Comparison of ENCODE assay signal across 19 cellular contexts in genomic region chr1:211420845-211421454, GRCh38.
DNase-seq lines count a peak whose midpoint lies in the region; ATAC-seq and TF ChIP-seq lines count a peak whose summit lies in the region.
"Had no signal": no experiment of that assay in that cellular context is flagged by ENCODE, and none has a peak within 500 bp of the region (broad histone marks: within the 10 kb centered on the region; RNA-seq: fewer than 3 reads in every experiment).

No MANE protein-coding gene starts in this region.

- POLR2A ChIA-PET in WTC11 (lab: Charles Lee) = no interaction called here

- H3K36me3 Mint-ChIP-seq in HFFc6 (ENCODE audit: low read depth) = no peaks in the 10 kb centered on the region
- H3K36me3 Mint-ChIP-seq in WTC11 = peaks cover 7% of the 10 kb centered on the region

- intact Hi-C loops in left cardiac atrium (cut with DNase I) = no loop called here

- no peak for TF ChIP-seq CTCF in AG10803 (conservative IDR thresholded peaks at IDR 0.05; ENCODE audit: low read length)
- no peak for TF ChIP-seq CTCF in HFFc6 (IDR thresholded peaks at IDR 0.05)
- TF ChIP-seq CTCF in WTC11 (IDR thresholded peaks at IDR 0.05) = no peak
- TF ChIP-seq CTCF in fibroblast of the aortic adventitia (IDR thresholded peaks at IDR 0.05; ENCODE audit: insufficient read depth, low read length) = no peak

- H3K9me3 Mint-ChIP-seq in HFFc6 (no peaks in the 10 kb centered on the region), WTC11 (peaks cover 4% of the 10 kb centered on the region; the same call in 1 of the 2 replicates)
- H3K9me3 Mint-ChIP-seq: activated T-cell treated with anti-CD3 and anti-CD28 coated beads, Interleukin-2, amount 50 U/mL, for 72 hours had no signal

- ATAC-seq in WTC11 (no peak), left cardiac atrium (no peak), GM21390 (IDR thresholded peaks at IDR 0.05; ENCODE audit: unreplicated experiment) (no peak)
- ATAC-seq: activated CD8-positive, alpha-beta T cell treated with anti-CD3 and anti-CD28 coated beads, Interleukin-2, amount 10 ng/mL, durations not matched to agents 7 days and 5 days; gastrocnemius medialis; left ventricle myocardium superior; pancreas; sciatic nerve had no signal

- CTCF ChIA-PET in WTC11 (lab: Charles Lee) = no interaction called here

- H3K4me3 Mint-ChIP-seq in HFFc6 (no peak overlapping the region), WTC11 (no peak overlapping the region)
- H3K4me3 Mint-ChIP-seq: activated CD8-positive, alpha-beta T cell treated with anti-CD3 and anti-CD28 coated beads, Interleukin-2, amount 10 ng/mL, durations not matched to agents 7 days and 5 days had no signal

- H3K4me3 ChIP-seq in AG10803 (ENCODE audit: low read length) = no peak overlapping the region
- no peak overlapping the region for H3K4me3 ChIP-seq in fibroblast of the aortic adventitia (ENCODE audit: low read depth, low read length)
- H3K4me3 ChIP-seq: gastrocnemius medialis, pancreas, uterus had no signal

- H3K27me3 Mint-ChIP-seq in HFFc6 (ENCODE audit: insufficient read depth) (no peaks in the 10 kb centered on the region), WTC11 (ENCODE audit: low read depth) (peaks cover 9% of the 10 kb centered on the region)

- DNase-seq in AG10803 (ENCODE audit: low read depth) = peak; percentile 64
- peak; percentile 10 for DNase-seq in HFFc6
- DNase-seq in WTC11 (ENCODE audit: low spot score) = no peak
- peak; percentile 63 for DNase-seq in fibroblast of the aortic adventitia (ENCODE audit: low read depth)
- no peak for DNase-seq in left cardiac atrium
- DNase-seq in foreskin melanocyte = no peak
- no peak for DNase-seq in activated T-cell treated with anti-CD3 and anti-CD28 coated beads, Interleukin-2, amount 50 U/mL, for 1 hour
- DNase-seq: central memory CD4-positive, alpha-beta T cell; effector memory CD4-positive, alpha-beta T cell; gastrocnemius medialis; left ventricle myocardium superior; NCI-H1092 treated with DMSO at 0.1 percent for 48 hours; pancreas; uterus; WERI-Rb-1 had no signal

- no peak overlapping the region for H3K27ac Mint-ChIP-seq in HFFc6
- peak overlapping the region; percentile 1; the same call in 1 of the 2 replicates for H3K27ac Mint-ChIP-seq in WTC11
- H3K27ac Mint-ChIP-seq: activated CD8-positive, alpha-beta T cell treated with anti-CD3 and anti-CD28 coated beads, Interleukin-2, amount 10 ng/mL, durations not matched to agents 7 days and 5 days; activated T-cell treated with anti-CD3 and anti-CD28 coated beads, Interleukin-2, amount 50 U/mL, for 72 hours had no signal

- H3K4me1 Mint-ChIP-seq in HFFc6 (ENCODE audit: low read depth) (peaks cover 31% of the 10 kb centered on the region), WTC11 (peaks cover 22% of the 10 kb centered on the region)

TF ChIP-seq in WTC11, 78 proteins besides CTCF, POLR2A, EP300 and RAD21:
- TF ChIP-seq, protein P1, sequence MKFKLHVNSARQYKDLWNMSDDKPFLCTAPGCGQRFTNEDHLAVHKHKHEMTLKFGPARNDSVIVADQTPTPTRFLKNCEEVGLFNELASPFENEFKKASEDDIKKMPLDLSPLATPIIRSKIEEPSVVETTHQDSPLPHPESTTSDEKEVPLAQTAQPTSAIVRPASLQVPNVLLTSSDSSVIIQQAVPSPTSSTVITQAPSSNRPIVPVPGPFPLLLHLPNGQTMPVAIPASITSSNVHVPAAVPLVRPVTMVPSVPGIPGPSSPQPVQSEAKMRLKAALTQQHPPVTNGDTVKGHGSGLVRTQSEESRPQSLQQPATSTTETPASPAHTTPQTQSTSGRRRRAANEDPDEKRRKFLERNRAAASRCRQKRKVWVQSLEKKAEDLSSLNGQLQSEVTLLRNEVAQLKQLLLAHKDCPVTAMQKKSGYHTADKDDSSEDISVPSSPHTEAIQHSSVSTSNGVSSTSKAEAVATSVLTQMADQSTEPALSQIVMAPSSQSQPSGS (CRISPR knock-in tag; IDR thresholded peaks at IDR 0.05; ENCODE audit: borderline replicate concordance, low read depth) = no peak
- TF ChIP-seq NR3C1 (CRISPR knock-in tag; conservative IDR thresholded peaks at IDR 0.05; ENCODE audit: low read depth) (no peak), ZBTB21 (CRISPR knock-in tag; IDR thresholded peaks at IDR 0.05; ENCODE audit: borderline replicate concordance) (no peak), ZNF396 (CRISPR knock-in tag; IDR thresholded peaks at IDR 0.05; ENCODE audit: borderline replicate concordance) (no peak), HMGA2 (CRISPR knock-in tag; IDR thresholded peaks at IDR 0.05) (no peak), ZSCAN18 (CRISPR knock-in tag; IDR thresholded peaks at IDR 0.05) (no peak), GTF2I (CRISPR knock-in tag; conservative IDR thresholded peaks at IDR 0.05) (no peak), USF1 (CRISPR knock-in tag; IDR thresholded peaks at IDR 0.05) (no peak), E2F5 (CRISPR knock-in tag; IDR thresholded peaks at IDR 0.05) (no peak), GABPB1 (CRISPR knock-in tag; IDR thresholded peaks at IDR 0.05) (no peak), STAT6 (CRISPR knock-in tag; conservative IDR thresholded peaks at IDR 0.05; ENCODE audit: low read depth) (no peak), ZNF317 (CRISPR knock-in tag; IDR thresholded peaks at IDR 0.05; ENCODE audit: borderline replicate concordance, low read depth) (no peak), HMGXB4 (CRISPR knock-in tag; IDR thresholded peaks at IDR 0.05) (no peak), RORB (CRISPR knock-in tag; IDR thresholded peaks at IDR 0.05) (no peak), ETV6 (CRISPR knock-in tag; IDR thresholded peaks at IDR 0.05) (no peak), GRHL2 (CRISPR knock-in tag; IDR thresholded peaks at IDR 0.05; ENCODE audit: insufficient replicate concordance, severe bottlenecking) (no peak)
- TF ChIP-seq, protein P2, sequence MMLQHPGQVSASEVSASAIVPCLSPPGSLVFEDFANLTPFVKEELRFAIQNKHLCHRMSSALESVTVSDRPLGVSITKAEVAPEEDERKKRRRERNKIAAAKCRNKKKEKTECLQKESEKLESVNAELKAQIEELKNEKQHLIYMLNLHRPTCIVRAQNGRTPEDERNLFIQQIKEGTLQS (CRISPR knock-in tag; conservative IDR thresholded peaks at IDR 0.05) = no peak

Comparison
In these comparisons a context has a peak if more than half of its experiments do, and no peak if none do; other contexts are left out.
1. DNase-seq: peak in AG10803 (single experiment), HFFc6 (single experiment) and fibroblast of the aortic adventitia (single experiment); none in WTC11 (single experiment), left cardiac atrium (single experiment), foreskin melanocyte (single experiment) and activated T-cell treated with anti-CD3 and anti-CD28 coated beads, Interleukin-2, amount 50 U/mL, for 1 hour (single experiment).